ENCODE assay signal across 8 cellular contexts in the genomic region with DNA sequence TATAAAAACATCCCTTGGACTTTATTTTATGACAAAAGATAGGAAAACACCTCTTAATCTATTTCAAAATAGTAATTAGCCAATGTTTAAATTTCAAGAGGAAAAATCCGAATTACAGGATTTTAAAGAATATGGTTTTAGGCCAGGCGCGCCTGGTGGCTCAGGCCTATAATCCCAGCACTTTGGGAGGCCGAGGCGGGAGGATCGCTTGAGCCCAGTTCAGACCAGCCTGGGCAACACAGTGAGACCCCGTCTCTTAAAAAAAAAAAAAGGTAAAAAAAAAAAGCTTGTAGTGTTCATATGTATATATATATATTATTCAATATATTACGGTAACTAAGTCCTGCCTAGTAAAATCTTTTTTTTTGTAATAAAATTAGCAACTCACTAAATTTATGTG. TPM values are rescaled to one million over a fixed set of nuclear protein-coding genes. Genes with fewer than 3 reads are reported as not detected.
A peak's percentile ranks its signal among the peaks of the same experiment; 100 is the strongest.
DNase-seq lines count a peak whose midpoint lies in the region; ATAC-seq and TF ChIP-seq lines count a peak whose summit lies in the region.

No MANE protein-coding gene starts in this region.

- TF ChIP-seq CTCF in epithelial cell of proximal tubule (conservative IDR thresholded peaks at IDR 0.05; ENCODE audit: low read depth, low read length), result no peak

- H3K4me1 ChIP-seq in SJSA1 (replicated peaks), result peaks cover 41% of the 10 kb centered on the region
- peaks cover 14 to 18% of the 10 kb centered on the region in 2 experiments for H3K4me1 ChIP-seq in trophoblast cell (ENCODE audit: control insufficient read depth in 1 of 2, insufficient read depth in 2 of 2, low read length in 2 of 2)

- H3K18ac ChIP-seq in trophoblast cell (ENCODE audit: low read length), result no peak overlapping the region

- no peak overlapping the region for H2BK5ac ChIP-seq in trophoblast cell (ENCODE audit: low read depth, low read length, poor library complexity)

- H3K36me3 ChIP-seq in SJSA1 (peaks cover 21% of the 10 kb centered on the region), trophoblast cell (ENCODE audit: control insufficient read depth in 1 of 2, insufficient read depth in 2 of 2, low read length in 2 of 2) (peaks cover 2 to 5% of the 10 kb centered on the region in 2 experiments)

- peaks cover 14% of the 10 kb centered on the region for H3K79me2 ChIP-seq in trophoblast cell (ENCODE audit: control insufficient read depth, insufficient read depth, low read length, poor library complexity)

- H3K4me3 ChIP-seq in SJSA1, result peak overlapping the region; percentile 88
- H3K4me3 ChIP-seq in epithelial cell of proximal tubule (ENCODE audit: low read depth, low read length), result peak overlapping the region; percentile 93
- H3K4me3 ChIP-seq in trophoblast cell (ENCODE audit: low read depth, low read length), result no peak overlapping the region

- no CpG with 5 or more reads among the region's 8 CpGs for WGBS in trophoblast cell (ENCODE audit: extremely low coverage, insufficient coverage, insufficient read length)

- H2AFZ ChIP-seq in trophoblast cell (ENCODE audit: insufficient read depth, low read length, poor library complexity), result no peak overlapping the region

- H3K27me3 ChIP-seq in SJSA1 (replicated peaks) (no peaks in the 10 kb centered on the region), trophoblast cell (ENCODE audit: insufficient read depth, low read length) (peaks cover 10% of the 10 kb centered on the region)

- DNase-seq in EH (ENCODE audit: low read depth) (peak; percentile 18), SJSA1 (ENCODE audit: low read depth in 1 of 2, low spot score in 2 of 2) (no peak), epithelial cell of proximal tubule (ENCODE audit: low read depth) (no peak), trophoblast cell (no peak), activated gamma-delta T cell treated with Interleukin-2 at 50 U/mL for 16 hours (no peak), NCI-H446 (lab: John Stamatoyannopoulos, UW) (no peak), OCI-M2 (lab: John Stamatoyannopoulos, UW; ENCODE audit: unreplicated experiment) (no peak)

- no peak overlapping the region for H4K8ac ChIP-seq in trophoblast cell (ENCODE audit: low read depth, low read length)

- no peak overlapping the region for H4K12ac ChIP-seq in trophoblast cell (ENCODE audit: low read depth, low read length)

- no peak overlapping the region for H2BK120ac ChIP-seq in trophoblast cell (ENCODE audit: insufficient read depth, low read length, poor library complexity)

- no peak overlapping the region for H3K23ac ChIP-seq in trophoblast cell (ENCODE audit: low read length)

- H2BK12ac ChIP-seq in trophoblast cell (ENCODE audit: low read length), result no peak overlapping the region

- no peak for ATAC-seq in GM21423 (IDR thresholded peaks at IDR 0.05; ENCODE audit: unreplicated experiment)

- peak overlapping the region; percentile 22 for H3K27ac ChIP-seq in SJSA1
- H3K27ac ChIP-seq in trophoblast cell (ENCODE audit: low read depth, low read length), result no peak overlapping the region

- H4K91ac ChIP-seq in trophoblast cell (ENCODE audit: low read depth, low read length), result no peak overlapping the region

- no peak overlapping the region for H3K14ac ChIP-seq in trophoblast cell (ENCODE audit: low read length)

- H2AK5ac ChIP-seq in trophoblast cell (ENCODE audit: low read length), result no peak overlapping the region

- no peak overlapping the region for H3K9ac ChIP-seq in trophoblast cell (ENCODE audit: low read length)

- H3K4me2 ChIP-seq in trophoblast cell (ENCODE audit: low read length), result peak overlapping the region; percentile 62

- H3K9me3 ChIP-seq in SJSA1 (replicated peaks) (0 out of 2 replicates have a peak, but pooled peaks cover 5% of the 10 kb centered on the region), trophoblast cell (ENCODE audit: insufficient read depth, low read depth, low read length) (peaks cover 2% of the 10 kb centered on the region)

- H3K79me1 ChIP-seq in trophoblast cell (ENCODE audit: low read length), result peaks cover 18% of the 10 kb centered on the region

- no peak overlapping the region for H3K4ac ChIP-seq in trophoblast cell (ENCODE audit: low read depth, low read length)

RNA-seq across cellular contexts. Expression of a gene that starts 1.4 kb away (rescaled TPM):
- 145 and 166 TPM in 2 replicates for total RNA-seq in SJSA1 (2014; rRNA removed; shearing (Covaris generic))
- 123 and 463 TPM in 2 replicates for total RNA-seq in epithelial cell of proximal tubule
- polyA plus RNA-seq in trophoblast cell (2013), result 237 and 248 TPM in 2 replicates
